Comparison of ENCODE assay signal across 8 cellular contexts in genomic region chr18:3771121-3771971, GRCh38.
DNase-seq lines count a peak whose midpoint lies in the region; ATAC-seq, FAIRE-seq and TF ChIP-seq lines count a peak whose summit lies in the region.

No MANE protein-coding gene starts in this region.

- H3K4me3 ChIP-seq in HUES64 (ENCODE audit: low read length) (peak overlapping the region; percentile 66), cardiac muscle cell (peak overlapping the region; percentile 27), pancreas (peak overlapping the region in 2 of 4 donors; percentile 9 to 22), thymus (ENCODE audit: low read length) (peak overlapping the region; percentile 8)

- ATAC-seq in GM21526 (IDR thresholded peaks at IDR 0.05; ENCODE audit: low FRiP score, unreplicated experiment) (peak; percentile 97), pancreas (peak; percentile 95 to 99 (median 98))

- H3K4me1 Mint-ChIP-seq in activated naive CD8-positive, alpha-beta T cell (ENCODE audit: low read depth), result peaks cover 9% of the 10 kb centered on the region

- peaks cover 13% of the 10 kb centered on the region for H3K27me3 Mint-ChIP-seq in activated naive CD8-positive, alpha-beta T cell

- intact Hi-C loops in pancreas (cut with DNase I), result no loop called here

- H3K36me3 Mint-ChIP-seq in activated naive CD8-positive, alpha-beta T cell, result no peaks in the 10 kb centered on the region

- WGBS in HUES64, result 4% methylated on average over 40 of the region's 40 CpGs
- 2 to 3% methylated on average over 40 of the region's 40 CpGs for WGBS in pancreas, 2 donors
- WGBS in thymus, result 4% methylated on average over 40 of the region's 40 CpGs

- H3K27ac Mint-ChIP-seq in activated naive CD8-positive, alpha-beta T cell, result no peak overlapping the region

- H3K27ac ChIP-seq in HUES64 (ENCODE audit: low read depth, low read length), result no peak overlapping the region; the same call in 1 of the 2 replicates
- H3K27ac ChIP-seq in cardiac muscle cell, result no peak overlapping the region
- peak overlapping the region in 2 of 4 donors; percentile 51 to 64 for H3K27ac ChIP-seq in pancreas
- H3K27ac ChIP-seq in thymus (ENCODE audit: low read depth), result no peak overlapping the region

- no peaks in the 10 kb centered on the region for H3K9me3 Mint-ChIP-seq in activated naive CD8-positive, alpha-beta T cell (ENCODE audit: low read depth)

- H3K9ac ChIP-seq in HUES64 (ENCODE audit: low read depth, low read length), result peak overlapping the region; percentile 60

- FAIRE-seq in pancreas (lab: Jason Lieb, UNC), result no peak

- peaks cover under 1% of the 10 kb centered on the region; the same call in 1 of the 2 replicates for H3K36me3 ChIP-seq in HUES64 (ENCODE audit: insufficient read depth, low read length)
- H3K36me3 ChIP-seq in cardiac muscle cell, result no peaks in the 10 kb centered on the region
- H3K36me3 ChIP-seq in pancreas, result no peaks in the 10 kb centered on the region
- no peaks in the 10 kb centered on the region for H3K36me3 ChIP-seq in thymus (ENCODE audit: control insufficient read depth, insufficient read depth)

- H3K4me1 ChIP-seq in HUES64 (ENCODE audit: insufficient read depth, low read length) (peaks cover 22% of the 10 kb centered on the region), cardiac muscle cell (ENCODE audit: low read depth) (no peaks in the 10 kb centered on the region), pancreas (peaks cover 8 to 15% (median 12%) of the 10 kb centered on the region in 3 donors), thymus (ENCODE audit: control insufficient read depth, insufficient read depth, low read length) (no peaks in the 10 kb centered on the region)

- DNase-seq in DMS153 treated with DMSO at 0.1 percent for 48 hours (lab: John Stamatoyannopoulos, UW; ENCODE audit: unreplicated experiment) (peak; percentile 16), SKM-1 (lab: John Stamatoyannopoulos, UW; ENCODE audit: unreplicated experiment) (peak; percentile 58), cardiac muscle cell (ENCODE audit: low read depth in 1 of 2, low spot score in 1 of 2) (peak; percentile 85 to 95), pancreas (peak; percentile 77 to 97 (median 87))

- H3K4me3 Mint-ChIP-seq in activated naive CD8-positive, alpha-beta T cell, result peak overlapping the region; percentile 72

- H3K27me3 ChIP-seq in HUES64 (ENCODE audit: insufficient read depth, low read length), result 0 out of 2 replicates have a peak, but pooled peaks cover 5% of the 10 kb centered on the region
- no peaks in the 10 kb centered on the region for H3K27me3 ChIP-seq in cardiac muscle cell
- H3K27me3 ChIP-seq in pancreas, result peaks cover 0 to 8% (median 0%) of the 10 kb centered on the region in 4 donors
- H3K27me3 ChIP-seq in thymus (ENCODE audit: control insufficient read depth, insufficient read depth), result no peaks in the 10 kb centered on the region

- H3K9me3 ChIP-seq in HUES64 (ENCODE audit: insufficient read depth, low read depth, low read length), result peaks cover 9% of the 10 kb centered on the region; the same call in 1 of the 2 replicates
- no peaks in the 10 kb centered on the region for H3K9me3 ChIP-seq in cardiac muscle cell (ENCODE audit: low read depth)
- H3K9me3 ChIP-seq in pancreas, result no peaks in the 10 kb centered on the region
- H3K9me3 ChIP-seq in thymus (ENCODE audit: control insufficient read depth), result no peaks in the 10 kb centered on the region

- TF ChIP-seq CTCF in cardiac muscle cell (IDR thresholded peaks at IDR 0.05; ENCODE audit: low read depth, low read length) (peak; percentile 94), pancreas (IDR thresholded peaks at IDR 0.05) (peak; percentile 95 to 98 (median 97))

Comparison
In these comparisons a context has a peak if more than half of its experiments do, and no peak if none do; other contexts are left out.
1. DNase-seq: peak in every context shown above with its lines; median percentile 90 in cardiac muscle cell; 87 in pancreas; 58 in SKM-1; 16 in DMS153 treated with DMSO at 0.1 percent for 48 hours.